Comparison of ENCODE assay signal across 16 cellular contexts in the genomic region with DNA sequence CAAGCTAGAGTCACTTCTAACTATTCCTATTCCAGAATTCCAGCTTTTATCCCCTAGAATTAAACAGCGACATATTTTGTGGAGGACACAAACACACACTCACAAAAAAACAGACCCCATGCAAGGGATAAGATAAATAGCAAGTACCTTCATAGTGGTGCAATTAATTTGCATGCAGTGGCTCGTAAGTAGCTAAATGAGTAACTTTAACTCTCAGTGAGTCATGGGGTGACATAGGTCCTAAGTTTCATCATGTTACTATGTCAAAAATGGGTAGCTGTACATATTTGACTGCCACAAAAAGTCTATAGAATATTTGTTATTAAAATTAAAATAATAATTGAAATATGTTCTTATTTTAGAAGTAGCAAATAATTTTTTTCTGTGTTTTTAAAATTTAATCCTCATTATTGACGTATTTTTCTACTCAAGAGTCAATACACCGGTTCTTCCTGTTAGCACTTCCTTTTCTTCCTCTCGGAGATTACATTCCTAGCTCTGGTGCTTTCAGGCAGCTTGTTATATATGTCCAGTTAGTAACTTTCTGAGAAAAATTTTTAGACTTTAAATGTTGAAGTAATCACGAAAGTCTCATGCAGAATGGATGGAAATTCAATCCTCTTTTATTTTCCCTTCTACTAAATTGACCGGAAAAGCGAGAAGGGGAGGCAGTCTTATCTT.
A peak's percentile ranks its signal among the peaks of the same experiment; 100 is the strongest.
DNase-seq lines count a peak whose midpoint lies in the region; ATAC-seq and TF ChIP-seq lines count a peak whose summit lies in the region.
"Had no signal": no experiment of that assay in that cellular context is flagged by ENCODE, and none has a peak within 500 bp of the region (broad histone marks: within the 10 kb centered on the region; RNA-seq: fewer than 3 reads in every experiment).

No MANE protein-coding gene starts in this region.

- no peaks in the 10 kb centered on the region for H3K4me1 ChIP-seq in foreskin keratinocyte
- H3K4me1 ChIP-seq in suprapubic skin, result no peaks in the 10 kb centered on the region
- H3K4me1 ChIP-seq in heart right ventricle, result no peaks in the 10 kb centered on the region
- H3K4me1 ChIP-seq: sigmoid colon had no signal

- intact Hi-C loops in heart right ventricle (cut with DNase I), result no loop called here

- H3K27me3 ChIP-seq in foreskin keratinocyte, result peaks cover 3% of the 10 kb centered on the region
- H3K27me3 ChIP-seq in suprapubic skin, result no peaks in the 10 kb centered on the region
- no peaks in the 10 kb centered on the region for H3K27me3 ChIP-seq in heart right ventricle
- H3K27me3 ChIP-seq: body of pancreas, sigmoid colon had no signal

- H3K27ac ChIP-seq in foreskin keratinocyte (no peak overlapping the region), suprapubic skin (no peak overlapping the region), heart right ventricle (no peak overlapping the region)
- H3K27ac ChIP-seq: body of pancreas, sigmoid colon had no signal

- TF ChIP-seq CTCF in foreskin keratinocyte (conservative IDR thresholded peaks at IDR 0.05) (no peak), suprapubic skin (IDR thresholded peaks at IDR 0.05) (no peak), heart right ventricle (IDR thresholded peaks at IDR 0.05) (no peak)

- ATAC-seq in GM19025 (IDR thresholded peaks at IDR 0.05; ENCODE audit: low read depth, unreplicated experiment) (peak; percentile 82), HG03442 (IDR thresholded peaks at IDR 0.05; ENCODE audit: unreplicated experiment) (peak; percentile 99), foreskin keratinocyte (peak; percentile 32), HG03565 (IDR thresholded peaks at IDR 0.05; ENCODE audit: unreplicated experiment) (no peak), heart right ventricle (no peak)
- ATAC-seq: activated CD4-positive, CD25-positive, alpha-beta regulatory T cell treated with anti-CD3 and anti-CD28 coated beads, Interleukin-2, amount 50 U/mL, for 24 hours; activated T-cell treated with anti-CD3 and anti-CD28 coated beads, Interleukin-2, amount 50 U/mL, for 4 hours; body of pancreas; left colon; naive thymus-derived CD4-positive, alpha-beta T cell had no signal

- TF ChIP-seq EP300 in suprapubic skin (IDR thresholded peaks at IDR 0.05), result no peak

- no peak overlapping the region for H3K4me3 ChIP-seq in suprapubic skin
- H3K4me3 ChIP-seq in heart right ventricle, result no peak overlapping the region
- H3K4me3 ChIP-seq: body of pancreas, sigmoid colon had no signal

- WGBS in suprapubic skin, result 69% methylated on average over 8 of the region's 8 CpGs
- 68 to 73% methylated on average over 8 of the region's 8 CpGs for WGBS in heart right ventricle, 2 donors

- H3K9me3 ChIP-seq in suprapubic skin (no peaks in the 10 kb centered on the region), heart right ventricle (peaks cover 0 to 18% (median 5%) of the 10 kb centered on the region in 11 donors)
- H3K9me3 ChIP-seq: body of pancreas had no signal

- DNase-seq in HCEC 1CT, result peak; percentile 74
- peak in 1 of 2 donors; percentile 13 for DNase-seq in foreskin keratinocyte
- no peak for DNase-seq in suprapubic skin (ENCODE audit: low spot score in 2 of 2)
- no peak for DNase-seq in heart right ventricle
- DNase-seq in NCI-H524 treated with DMSO at 0.1 percent for 48 hours (lab: John Stamatoyannopoulos, UW), result no peak
- DNase-seq: activated T-cell treated with anti-CD3 and anti-CD28 coated beads, Interleukin-2, amount 50 U/mL, for 4 hours; body of pancreas; Karpas-422; left colon; naive thymus-derived CD4-positive, alpha-beta T cell; sigmoid colon; SW 1271 had no signal

- no peaks in the 10 kb centered on the region for H3K36me3 ChIP-seq in suprapubic skin
- H3K36me3 ChIP-seq in heart right ventricle, result no peaks in the 10 kb centered on the region
- H3K36me3 ChIP-seq: sigmoid colon had no signal

- no peak for TF ChIP-seq POLR2A in suprapubic skin (IDR thresholded peaks at IDR 0.05)

Comparison
In these comparisons a context has a peak if more than half of its experiments do, and no peak if none do; other contexts are left out.
1. ATAC-seq: peak in GM19025 (single experiment), HG03442 (single experiment) and foreskin keratinocyte (single experiment); none in HG03565 (single experiment) and heart right ventricle (0 of 8).